12 cellular contexts compared by ENCODE assay signal in genomic region chr17:2177235-2177811, GRCh38.
A peak's percentile ranks its signal among the peaks of the same experiment; 100 is the strongest.
DNase-seq lines count a peak whose midpoint lies in the region; ATAC-seq, FAIRE-seq and TF ChIP-seq lines count a peak whose summit lies in the region.
"Had no signal": no experiment of that assay in that cellular context is flagged by ENCODE, and none has a peak within 500 bp of the region (broad histone marks: within the 10 kb centered on the region; RNA-seq: fewer than 3 reads in every experiment).

No MANE protein-coding gene starts in this region.

- TF ChIP-seq RAD21 in HepG2 (CRISPR knock-in tag; IDR thresholded peaks at IDR 0.05), result no peak

- H3K36me3 ChIP-seq in HepG2 (replicated peaks in 1 of 2; ENCODE audit: control insufficient read depth in 1 of 2, insufficient read depth in 2 of 2, low read length in 2 of 2), result peaks cover 6 to 16% of the 10 kb centered on the region in 2 experiments; a peak in 4 of 5 replicates

- FAIRE-seq in HepG2 (lab: Jason Lieb, UNC), result peak; percentile 71
- FAIRE-seq: A204.1 had no signal

- BruUV-seq in HepG2 (replicated peaks; lab: Mats Ljungman, UMichigan), result no TSS peak

- TF ChIP-seq POLR2A in HepG2 (IDR thresholded peaks at IDR 0.05; ENCODE audit: insufficient read depth in 1 of 2, low read depth in 2 of 2, low read length in 2 of 2), result no peak

- TF ChIP-seq CTCF in HepG2 (CRISPR knock-in tag; IDR thresholded peaks at IDR 0.05), result no peak

- peak overlapping the region; percentile 42 for H3K9ac ChIP-seq in HepG2 (ENCODE audit: insufficient read depth, low read depth, low read length)

- H3K27me3 ChIP-seq in HepG2 (ENCODE audit: control insufficient read depth in 1 of 2, insufficient read depth in 2 of 2, low read length in 2 of 2), result no peaks in the 10 kb centered on the region

- no peaks in the 10 kb centered on the region for H3K79me2 ChIP-seq in HepG2 (ENCODE audit: insufficient read depth, low read length)

- peak overlapping the region in 1 of 3 experiments; percentile 19; a peak in 1 of 6 replicates for H3K4me3 ChIP-seq in HepG2 (replicated peaks in 1 of 3; ENCODE audit: insufficient read depth in 1 of 3, low read depth in 2 of 3, low read length in 3 of 3)

- DNase-seq in NCI-H2081 (lab: John Stamatoyannopoulos, UW) (peak; percentile 2 to 64), NCI-H2081 treated with DMSO at 0.1 percent for 48 hours (lab: John Stamatoyannopoulos, UW) (no peak), brain pericyte (ENCODE audit: low read depth, low spot score) (peak; percentile 72), HepG2 (ENCODE audit: low spot score) (peak; percentile 80), substantia nigra (lab: John Stamatoyannopoulos, UW) (peak in 1 of 49 donors; percentile 35), NCI-H1436 (lab: John Stamatoyannopoulos, UW) (no peak), GOT3 (lab: John Stamatoyannopoulos, UW) (no peak)
- DNase-seq: activated CD4-positive, alpha-beta T cell treated with anti-CD3 and anti-CD28 coated beads, Interleukin-2, amount 10 ng/mL, durations not matched to agents 7 days and 5 days; Karpas-422; posterior cingulate gyrus had no signal

- 46% methylated on average over 4 of the region's 4 CpGs for WGBS in HepG2 (ENCODE audit: low lambda C conversion rate)

- no peaks in the 10 kb centered on the region for H4K20me1 ChIP-seq in HepG2 (ENCODE audit: insufficient read depth, low read length)

- intact Hi-C loops in HepG2 (cut with micrococcal nuclease; ENCODE audit: unreplicated experiment), result no loop called here

- ATAC-seq in HepG2 (peak; percentile 73), HG03457 (IDR thresholded peaks at IDR 0.05; ENCODE audit: unreplicated experiment) (no peak)

- TF ChIP-seq EP300 in HepG2 (IDR thresholded peaks at IDR 0.05; ENCODE audit: low read depth in 2 of 2, low read length in 2 of 2), result peak in 1 of 2 experiments; percentile 63; a peak in 2 of 4 replicates
- no peak for TF ChIP-seq EP300 in HepG2 (CRISPR knock-in tag; IDR thresholded peaks at IDR 0.05; ENCODE audit: borderline replicate concordance)

- H3K4me2 ChIP-seq in HepG2 (ENCODE audit: low read depth, low read length), result peak overlapping the region; percentile 54

- in situ Hi-C loops in HepG2 (cut with HindIII; ENCODE audit: extremely low pct_ligation_motif_present, low pct_unique_long_range_greater_than_20kb), result no loop called here

- POLR2A ChIA-PET in HepG2 (lab: Yijun Ruan, JAX), result interaction anchor here (1.0 kb wide), 1 partner anchor 159 kb away, joined by 3 read pairs; no protein-coding TSS in a partner anchor

- no peak overlapping the region for H2AFZ ChIP-seq in HepG2 (ENCODE audit: low read length)

- peaks cover 66% of the 10 kb centered on the region for H3K4me1 ChIP-seq in HepG2 (ENCODE audit: insufficient read depth, low read length)

- H3K9me3 ChIP-seq in HepG2 (ENCODE audit: low read length), result no peaks in the 10 kb centered on the region

- CTCF ChIA-PET in HepG2 (lab: Yijun Ruan, JAX; ENCODE audit: low intra/inter-chr PET ratio, low total read pairs), result no interaction called here

- peak overlapping the region; percentile 70 for H3K27ac ChIP-seq in HepG2 (ENCODE audit: extremely low read length, insufficient read depth, low read length)
- peak overlapping the region; percentile 21 for H3K27ac ChIP-seq in substantia nigra (ENCODE audit: low read depth, low read length, poor library complexity, severe bottlenecking)

TF ChIP-seq in HepG2, 621 proteins besides CTCF, POLR2A, EP300 and RAD21 (continues in another document):
- TF ChIP-seq ZC3H13 (CRISPR knock-in tag; IDR thresholded peaks at IDR 0.05) (no peak), FOXJ3 (CRISPR knock-in tag; IDR thresholded peaks at IDR 0.05; ENCODE audit: borderline replicate concordance) (peak; percentile 27; the same call in 1 of the 2 replicates), SAFB2 (CRISPR knock-in tag; IDR thresholded peaks at IDR 0.05; ENCODE audit: borderline replicate concordance, low read depth) (no peak), SNAPC4 (CRISPR knock-in tag; IDR thresholded peaks at IDR 0.05) (no peak), ZNF75D (CRISPR knock-in tag; IDR thresholded peaks at IDR 0.05; ENCODE audit: borderline replicate concordance) (no peak), ZNF737 (CRISPR knock-in tag; IDR thresholded peaks at IDR 0.05; ENCODE audit: borderline replicate concordance) (no peak), PPARG (CRISPR knock-in tag; conservative IDR thresholded peaks at IDR 0.05) (0 out of 2 replicates have a peak, but pooled peaks have one; percentile 43), SNAI1 (CRISPR knock-in tag; IDR thresholded peaks at IDR 0.05; ENCODE audit: borderline replicate concordance) (no peak), MYNN (CRISPR knock-in tag; IDR thresholded peaks at IDR 0.05; ENCODE audit: low read depth) (no peak), ZNF749 (CRISPR knock-in tag; IDR thresholded peaks at IDR 0.05; ENCODE audit: borderline replicate concordance) (no peak), DNMT1 (CRISPR knock-in tag; IDR thresholded peaks at IDR 0.05) (no peak), HBP1 (CRISPR knock-in tag; IDR thresholded peaks at IDR 0.05; ENCODE audit: low read depth) (0 out of 2 replicates have a peak, but pooled peaks have one; percentile 32), SALL1 (CRISPR knock-in tag; IDR thresholded peaks at IDR 0.05) (peak; percentile 21; the same call in 1 of the 2 replicates), ZNF547 (CRISPR knock-in tag; IDR thresholded peaks at IDR 0.05) (no peak), KAT7 (CRISPR knock-in tag; IDR thresholded peaks at IDR 0.05; ENCODE audit: borderline replicate concordance) (no peak), ZNF7 (CRISPR knock-in tag; IDR thresholded peaks at IDR 0.05) (no peak), ZNF709 (CRISPR knock-in tag; IDR thresholded peaks at IDR 0.05) (peak; percentile 81; the same call in 1 of the 2 replicates), HOXA5 (CRISPR knock-in tag; IDR thresholded peaks at IDR 0.05) (no peak), GPBP1L1 (CRISPR knock-in tag; IDR thresholded peaks at IDR 0.05) (no peak), KLF12 (CRISPR knock-in tag; IDR thresholded peaks at IDR 0.05; ENCODE audit: borderline replicate concordance) (no peak), ZC3H4 (CRISPR knock-in tag; IDR thresholded peaks at IDR 0.05; ENCODE audit: borderline replicate concordance) (no peak), GATAD2A (CRISPR knock-in tag; IDR thresholded peaks at IDR 0.05) (peak; percentile 55; the same call in 1 of the 2 replicates), TBX3 (IDR thresholded peaks at IDR 0.05; ENCODE audit: borderline replicate concordance) (no peak), HCFC1 (IDR thresholded peaks at IDR 0.05; ENCODE audit: low read depth, low read length) (no peak)

Comparison
In these comparisons a context has a peak if more than half of its experiments do, and no peak if none do; other contexts are left out.
1. DNase-seq: peak in NCI-H2081 (2 of 2), brain pericyte (single experiment) and HepG2 (single experiment); none in NCI-H2081 treated with DMSO at 0.1 percent for 48 hours (single experiment), NCI-H1436 (single experiment) and GOT3 (single experiment).